Comparison of ENCODE assay signal across 18 cellular contexts in the genomic region with DNA sequence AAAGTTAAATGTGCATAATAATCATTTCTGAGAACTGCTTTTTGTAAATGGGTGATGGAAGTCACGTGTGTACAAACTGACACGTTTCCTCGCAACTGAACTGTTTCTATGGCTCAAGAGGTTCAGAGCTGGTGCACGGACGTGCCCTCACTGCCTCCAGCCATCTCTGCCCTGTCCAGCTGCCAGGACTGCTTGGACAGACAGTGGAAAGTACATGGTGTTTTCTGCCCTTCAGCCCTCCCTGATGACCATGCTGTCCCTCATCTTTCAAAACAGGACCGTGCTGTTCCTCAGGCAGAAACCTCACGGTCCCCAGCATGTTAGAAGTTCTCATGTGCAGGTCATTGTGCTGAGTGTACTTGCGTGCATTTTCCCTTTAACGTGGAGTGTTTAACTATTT. TPM values are rescaled to one million over a fixed set of nuclear protein-coding genes. Genes with fewer than 3 reads are reported as not detected.
DNase-seq lines count a peak whose midpoint lies in the region; ATAC-seq and TF ChIP-seq lines count a peak whose summit lies in the region.
"Had no signal": no experiment of that assay in that cellular context is flagged by ENCODE, and none has a peak within 500 bp of the region (broad histone marks: within the 10 kb centered on the region; RNA-seq: fewer than 3 reads in every experiment).

No MANE protein-coding gene starts in this region.

- H2AK5ac ChIP-seq in IMR-90 (ENCODE audit: low read depth, low read length), result peak overlapping the region; percentile 66; the same call in 1 of the 2 replicates

- peak overlapping the region; percentile 24; the same call in 1 of the 2 replicates for H4K91ac ChIP-seq in IMR-90 (ENCODE audit: insufficient read depth, low read depth, low read length)

- H3K9ac ChIP-seq in IMR-90 (ENCODE audit: low read depth, low read length) (no peak overlapping the region), skeletal muscle tissue (ENCODE audit: low read depth in 1 of 3, low read length in 3 of 3) (no peak overlapping the region)

- H4K8ac ChIP-seq in IMR-90 (ENCODE audit: low read depth in 2 of 2, low read length in 2 of 2), result no peak overlapping the region

- H4K20me1 ChIP-seq in IMR-90 (ENCODE audit: insufficient read depth, low read length), result no peaks in the 10 kb centered on the region

- TF ChIP-seq CTCF in IMR-90 (conservative IDR thresholded peaks at IDR 0.05; ENCODE audit: low read depth, low read length), result no peak
- TF ChIP-seq CTCF in gastroesophageal sphincter (IDR thresholded peaks at IDR 0.05), result no peak
- TF ChIP-seq CTCF in lower leg skin (IDR thresholded peaks at IDR 0.05), result no peak

- DNase-seq in IMR-90 (no peak), left lobe of liver (ENCODE audit: low spot score) (peak; percentile 85), sciatic nerve (ENCODE audit: low spot score) (no peak), lower leg skin (ENCODE audit: low spot score in 2 of 2) (no peak)
- DNase-seq: ACHN, COR-L47, HFFc6, NCI-H1436, NCI-H2029 treated with DMSO at 0.1 percent for 48 hours, NCI-H2171 treated with DMSO at 0.1 percent for 48 hours, NCI-H446 treated with DMSO at 0.1 percent for 48 hours, NCI-H748 treated with DMSO at 0.1 percent for 48 hours, PC-9 had no signal

- no peak for TF ChIP-seq RAD21 in IMR-90 (IDR thresholded peaks at IDR 0.05; ENCODE audit: low read length)

- CTCF ChIA-PET in IMR-90 (lab: Yijun Ruan, JAX), result interaction anchor here (1.0 kb wide), 1 partner anchor 204 kb away, joined by 3 read pairs; no protein-coding TSS in a partner anchor

- no peaks in the 10 kb centered on the region for H3K79me1 ChIP-seq in IMR-90 (ENCODE audit: low read depth in 1 of 2, low read length in 2 of 2)

- POLR2A ChIA-PET in IMR-90 (lab: Charles Lee; ENCODE audit: unreplicated experiment), result no interaction called here

- H2BK5ac ChIP-seq in IMR-90 (ENCODE audit: low read depth, low read length, poor library complexity, severe bottlenecking), result no peak overlapping the region

- H2AFZ ChIP-seq in IMR-90 (replicated peaks; ENCODE audit: low read length, poor library complexity), result peak overlapping the region; percentile 25
- H2AFZ ChIP-seq: PC-9 had no signal

- H3K27me3 ChIP-seq in IMR-90 (ENCODE audit: control insufficient read depth, insufficient read depth, low read length), result 0 out of 2 replicates have a peak, but pooled peaks cover 2% of the 10 kb centered on the region
- H3K27me3 ChIP-seq in gastroesophageal sphincter, result no peaks in the 10 kb centered on the region
- peaks cover 0 to 3% (median 0%) of the 10 kb centered on the region in 3 donors for H3K27me3 ChIP-seq in skeletal muscle tissue (ENCODE audit: control insufficient read depth in 3 of 3, insufficient read depth in 3 of 3, low read length in 3 of 3)

- H3K23ac ChIP-seq in IMR-90 (ENCODE audit: low read depth, low read length), result no peak overlapping the region

- H3K56ac ChIP-seq in IMR-90 (ENCODE audit: extremely low read depth, insufficient read depth, low read length), result no peak overlapping the region

- 90% methylated on average over 9 of the region's 9 CpGs; no CpG with 5 or more reads in 1 of the 2 experiments for WGBS in IMR-90 (ENCODE audit: extremely low coverage in 2 of 2, insufficient read length in 1 of 2), 2 experiments
- WGBS in gastroesophageal sphincter (ENCODE audit: low coverage in 1 of 2), 2 donors, result 83% methylated on average over 5 of the region's 9 CpGs; no CpG with 5 or more reads in 1 of the 2 donors
- 65 to 70% methylated on average over 9 of the region's 9 CpGs for WGBS in lower leg skin, 2 donors

- H3K4ac ChIP-seq in IMR-90 (ENCODE audit: low read depth, low read length), result no peak overlapping the region

- no peaks in the 10 kb centered on the region for H3K9me3 ChIP-seq in IMR-90 (ENCODE audit: control insufficient read depth, insufficient read depth, low read length)
- no peaks in the 10 kb centered on the region for H3K9me3 ChIP-seq in gastroesophageal sphincter
- H3K9me3 ChIP-seq in skeletal muscle tissue (ENCODE audit: control insufficient read depth in 3 of 3, low read length in 3 of 3), result no peaks in the 10 kb centered on the region

- no peaks in the 10 kb centered on the region for H3K36me3 ChIP-seq in IMR-90 (ENCODE audit: control insufficient read depth, insufficient read depth, low read length)
- no peaks in the 10 kb centered on the region for H3K36me3 ChIP-seq in gastroesophageal sphincter
- H3K36me3 ChIP-seq in skeletal muscle tissue (ENCODE audit: control insufficient read depth in 3 of 3, insufficient read depth in 3 of 3, low read length in 3 of 3), result no peaks in the 10 kb centered on the region

- ATAC-seq in IMR-90 (ENCODE audit: low read depth) (no peak), gastroesophageal sphincter (peak; percentile 43), left lobe of liver (peak; percentile 72), sciatic nerve (no peak), HG03108 (IDR thresholded peaks at IDR 0.05; ENCODE audit: unreplicated experiment) (no peak)

- in situ Hi-C loops in IMR-90 (cut with MboI; ENCODE audit: low sequenced_read_pairs), result no loop called here

- H3K18ac ChIP-seq in IMR-90 (ENCODE audit: low read depth, low read length), result no peak overlapping the region

- no peak overlapping the region for H4K5ac ChIP-seq in IMR-90 (ENCODE audit: low read depth, low read length)

- dilution Hi-C loops in IMR-90 (cut with HindIII; ENCODE audit: low sequenced_read_pairs, unreplicated experiment), result no loop called here

- TF ChIP-seq EP300 in gastroesophageal sphincter (IDR thresholded peaks at IDR 0.05), result no peak

- H3K14ac ChIP-seq in IMR-90 (replicated peaks; ENCODE audit: low read depth, low read length), result no peak overlapping the region

- H3K4me1 ChIP-seq in IMR-90 (ENCODE audit: control insufficient read depth, insufficient read depth, low read length), result peaks cover 17% of the 10 kb centered on the region
- peaks cover 0 to 45% (median 0%) of the 10 kb centered on the region in 3 donors for H3K4me1 ChIP-seq in gastroesophageal sphincter
- H3K4me1 ChIP-seq in skeletal muscle tissue (ENCODE audit: control insufficient read depth in 3 of 3, insufficient read depth in 3 of 3, low read length in 3 of 3), result peaks cover 29 to 47% (median 36%) of the 10 kb centered on the region in 3 donors

- H3K4me3 ChIP-seq in IMR-90 (ENCODE audit: insufficient read depth, low read depth, low read length) (no peak overlapping the region), gastroesophageal sphincter (no peak overlapping the region), skeletal muscle tissue (ENCODE audit: low read length in 3 of 3) (peak overlapping the region in 2 of 3 donors; percentile 35 to 57), lower leg skin (ENCODE audit: low read depth, poor library complexity, severe bottlenecking) (no peak overlapping the region)
- H3K4me3 ChIP-seq: PC-9 had no signal

- H3K9me1 ChIP-seq in IMR-90 (ENCODE audit: insufficient read depth, low read length), result peaks cover 5% of the 10 kb centered on the region; the same call in 1 of the 2 replicates

- no TSS peak for BruUV-seq in IMR-90 (replicated peaks; lab: Mats Ljungman, UMichigan)

- H2AK9ac ChIP-seq in IMR-90 (replicated peaks; ENCODE audit: low read depth, low read length, poor library complexity), result no peak overlapping the region

- TF ChIP-seq POLR2A in IMR-90 (IDR thresholded peaks at IDR 0.05; ENCODE audit: low read depth, low read length) (no peak), gastroesophageal sphincter (IDR thresholded peaks at IDR 0.05) (no peak), lower leg skin (IDR thresholded peaks at IDR 0.05) (no peak)

- no peak overlapping the region for H2BK120ac ChIP-seq in IMR-90 (ENCODE audit: low read depth, low read length)

- intact Hi-C loops in IMR-90 (cut with micrococcal nuclease), result no loop called here
- intact Hi-C loops in sciatic nerve (cut with DNase I), result no loop called here
- intact Hi-C loops in lower leg skin (cut with DNase I; ENCODE audit: low total_unique reads), result no loop called here

- no peak overlapping the region; the same call in 1 of the 2 replicates for H2BK20ac ChIP-seq in IMR-90 (ENCODE audit: low read depth, low read length)

- H3K27ac ChIP-seq in IMR-90 (ENCODE audit: insufficient read depth, low read length) (no peak overlapping the region), gastroesophageal sphincter (no peak overlapping the region), skeletal muscle tissue (ENCODE audit: low read depth, low read length) (no peak overlapping the region)
- H3K27ac ChIP-seq: PC-9 had no signal

- no peak overlapping the region for H3K4me2 ChIP-seq in IMR-90 (ENCODE audit: low read depth, low read length)
- H3K4me2 ChIP-seq: PC-9 had no signal

- H2BK15ac ChIP-seq in IMR-90 (ENCODE audit: low read depth, low read length), result no peak overlapping the region

TF ChIP-seq in IMR-90, 13 proteins besides CTCF, POLR2A, EP300 and RAD21 (continues in another document):
- no peak for TF ChIP-seq MAFK (IDR thresholded peaks at IDR 0.05; ENCODE audit: low read depth, low read length)
- no peak for TF ChIP-seq BHLHE40 (IDR thresholded peaks at IDR 0.05; ENCODE audit: low read depth, low read length)
- no peak for TF ChIP-seq RCOR1 (IDR thresholded peaks at IDR 0.05; ENCODE audit: insufficient replicate concordance, low read length)
- no peak for TF ChIP-seq MXI1 (IDR thresholded peaks at IDR 0.05; ENCODE audit: borderline replicate concordance, low read depth, low read length)
- TF ChIP-seq MAZ (IDR thresholded peaks at IDR 0.05; ENCODE audit: borderline replicate concordance, low read depth, low read length), result no peak
- no peak for TF ChIP-seq USF2 (IDR thresholded peaks at IDR 0.05; ENCODE audit: low read depth, low read length)

RNA-seq across cellular contexts. Expression of gene GJD2, which starts 38.7 kb away (rescaled TPM):
- not detected in 2 replicates for total RNA-seq in IMR-90 (2012; rRNA removed)
- not detected in 2 replicates for polyA plus RNA-seq in IMR-90 (2012; rRNA removed)
- not detected in 2 replicates for polyA plus RNA-seq in IMR-90 (2012; cell fraction: cytosol; rRNA removed)
- polyA plus RNA-seq in IMR-90 (2012; cell fraction: nucleus; rRNA removed; ENCODE audit: low replicate concordance), result 0.02 TPM in 1 of 2 replicates, not detected in the other
- total RNA-seq in gastroesophageal sphincter, result not detected
- not detected for total RNA-seq in left lobe of liver
- not detected for total RNA-seq in skeletal muscle tissue
- total RNA-seq in sciatic nerve, result not detected
- not detected for total RNA-seq in lower leg skin
- total RNA-seq: HFFc6, HT-29, PC-9, SK-MEL-5 had no signal

Comparison
In these comparisons a context has a peak if more than half of its experiments do, and no peak if none do; other contexts are left out.
1. ATAC-seq: peak in gastroesophageal sphincter (single experiment) and left lobe of liver (single experiment); none in IMR-90 (single experiment), sciatic nerve (single experiment) and HG03108 (single experiment).
2. H3K4me3 ChIP-seq: peak in skeletal muscle tissue (2 of 3); none in IMR-90 (single experiment), gastroesophageal sphincter (0 of 2) and lower leg skin (single experiment).